In genomic region chr3:67018789-67019525, GRCh38 we compare ENCODE assay signal across 13 cellular contexts. TPM values are rescaled to one million over a fixed set of nuclear protein-coding genes. Genes with fewer than 3 reads are reported as not detected.
DNase-seq lines count a peak whose midpoint lies in the region; ATAC-seq and TF ChIP-seq lines count a peak whose summit lies in the region.
"Had no signal": no experiment of that assay in that cellular context is flagged by ENCODE, and none has a peak within 500 bp of the region (broad histone marks: within the 10 kb centered on the region; RNA-seq: fewer than 3 reads in every experiment).

No MANE protein-coding gene starts in this region.

- no peak for TF ChIP-seq POLR2A in stomach (IDR thresholded peaks at IDR 0.05)

- no peak for TF ChIP-seq EP300 in stomach (IDR thresholded peaks at IDR 0.05)

- H3K4me1 Mint-ChIP-seq in CD14-positive monocyte, result peaks cover 10% of the 10 kb centered on the region

- H3K4me3 Mint-ChIP-seq in CD14-positive monocyte, result no peak overlapping the region

- H3K9me3 ChIP-seq in psoas muscle (no peaks in the 10 kb centered on the region), stomach (no peaks in the 10 kb centered on the region)
- H3K9me3 ChIP-seq: body of pancreas had no signal

- H3K36me3 ChIP-seq in psoas muscle (ENCODE audit: insufficient read depth in 1 of 2, low read depth in 1 of 2), result no peaks in the 10 kb centered on the region
- H3K36me3 ChIP-seq in stomach, result no peaks in the 10 kb centered on the region

- peaks cover 6 to 13% (median 11%) of the 10 kb centered on the region in 3 donors for H3K27me3 Mint-ChIP-seq in CD14-positive monocyte (ENCODE audit: low read depth in 3 of 3)

- peak; percentile 27 for DNase-seq in activated CD4-positive, alpha-beta T cell treated with anti-CD3 and anti-CD28 coated beads for 48 hours
- DNase-seq in activated CD4-positive, alpha-beta T cell treated with anti-CD3 and anti-CD28 coated beads, Interleukin-2, amount 50 U/mL, for 4 hours, result no peak
- peak; percentile 28 to 48 for DNase-seq in lung microvascular endothelial cell (ENCODE audit: low read depth in 2 of 2)
- DNase-seq in psoas muscle, result no peak
- DNase-seq in stomach, result no peak
- no peak for DNase-seq in CD14-positive monocyte (ENCODE audit: low spot score)
- DNase-seq: body of pancreas; head of caudate nucleus; NCI-H1092 treated with DMSO at 0.1 percent for 48 hours; stimulated activated CD4-positive, alpha-beta T cell treated with anti-CD3 and anti-CD28 coated beads, Interleukin-4, amount 100 ng/mL, for 1 hour had no signal

- H3K4me3 ChIP-seq in psoas muscle (no peak overlapping the region), stomach (no peak overlapping the region)
- H3K4me3 ChIP-seq: body of pancreas had no signal

- H3K4me1 ChIP-seq in psoas muscle (no peaks in the 10 kb centered on the region), stomach (peaks cover 0 to 8% (median 0%) of the 10 kb centered on the region in 4 donors)

- no peak for TF ChIP-seq CTCF in psoas muscle (IDR thresholded peaks at IDR 0.05)
- TF ChIP-seq CTCF in stomach (IDR thresholded peaks at IDR 0.05), result no peak
- no peak for TF ChIP-seq CTCF in CD14-positive monocyte (IDR thresholded peaks at IDR 0.05)

- WGBS in psoas muscle, 3 donors, result 39 to 48% (median 42%) methylated on average over 13 of the region's 13 CpGs
- WGBS in stomach, 5 donors, result 90 to 94% (median 92%) methylated on average over 13 of the region's 13 CpGs

- H3K27me3 ChIP-seq in psoas muscle (ENCODE audit: insufficient read depth in 3 of 3, low read length in 2 of 3) (no peaks in the 10 kb centered on the region), stomach (no peaks in the 10 kb centered on the region)
- H3K27me3 ChIP-seq: body of pancreas had no signal

- no peak overlapping the region for H3K27ac Mint-ChIP-seq in CD14-positive monocyte

- intact Hi-C loops in psoas muscle (cut with DNase I), result loop anchor here in 1 of 2 donors (5.0 kb wide), 1 partner anchor 628 kb away; no protein-coding TSS in a partner anchor
- intact Hi-C loops in stomach (cut with DNase I; ENCODE audit: low total_unique reads), result no loop called here
- intact Hi-C loops in CD14-positive monocyte (cut with micrococcal nuclease), result no loop called here

- H3K36me3 Mint-ChIP-seq in CD14-positive monocyte, result no peaks in the 10 kb centered on the region
- H3K36me3 Mint-ChIP-seq: type B pancreatic cell had no signal

- H3K9me3 Mint-ChIP-seq in CD14-positive monocyte, result no peaks in the 10 kb centered on the region
- H3K9me3 Mint-ChIP-seq: type B pancreatic cell had no signal

- H3K27ac ChIP-seq in psoas muscle, result no peak overlapping the region
- H3K27ac ChIP-seq in stomach, result no peak overlapping the region
- H3K27ac ChIP-seq: body of pancreas had no signal

- ATAC-seq in GM21515 (IDR thresholded peaks at IDR 0.05; ENCODE audit: unreplicated experiment) (peak; percentile 50), HG03442 (IDR thresholded peaks at IDR 0.05; ENCODE audit: unreplicated experiment) (peak; percentile 46), psoas muscle (no peak)
- ATAC-seq: body of pancreas had no signal

RNA-seq across cellular contexts. Expression of gene KBTBD8, which starts 20.9 kb away (rescaled TPM):
- 1.5 and 2.4 TPM in 2 replicates for total RNA-seq in lung microvascular endothelial cell
- total RNA-seq in psoas muscle, result 1 to 10 TPM; 3.2 to 8.5 (median 6.9) TPM
- 10 to 100 TPM in 1 of 3 donors, 1 to 10 TPM in 2; 1.8 to 11.2 (median 3.0) TPM for polyA plus RNA-seq in psoas muscle
- 1 to 10 TPM in 1 of 5 donors, under 1 TPM in 2, not detected in 2; 0.45 to 2.2 (median 0.72) TPM for total RNA-seq in stomach
- under 1 TPM; 0.50 to 0.76 (median 0.62) TPM for polyA plus RNA-seq in stomach
- 1 to 10 TPM; 3.0 to 3.2 TPM for polyA plus RNA-seq in CD14-positive monocyte

Comparison
In these comparisons a context has a peak if more than half of its experiments do, and no peak if none do; other contexts are left out.
1. DNase-seq: peak in activated CD4-positive, alpha-beta T cell treated with anti-CD3 and anti-CD28 coated beads for 48 hours (single experiment) and lung microvascular endothelial cell (2 of 2); none in activated CD4-positive, alpha-beta T cell treated with anti-CD3 and anti-CD28 coated beads, Interleukin-2, amount 50 U/mL, for 4 hours (0 of 2), psoas muscle (0 of 2), stomach (single experiment) and CD14-positive monocyte (single experiment).
2. ATAC-seq: peak in GM21515 (single experiment) and HG03442 (single experiment); none in psoas muscle (0 of 4).